ENCODE assay signal across 20 cellular contexts in the genomic region with DNA sequence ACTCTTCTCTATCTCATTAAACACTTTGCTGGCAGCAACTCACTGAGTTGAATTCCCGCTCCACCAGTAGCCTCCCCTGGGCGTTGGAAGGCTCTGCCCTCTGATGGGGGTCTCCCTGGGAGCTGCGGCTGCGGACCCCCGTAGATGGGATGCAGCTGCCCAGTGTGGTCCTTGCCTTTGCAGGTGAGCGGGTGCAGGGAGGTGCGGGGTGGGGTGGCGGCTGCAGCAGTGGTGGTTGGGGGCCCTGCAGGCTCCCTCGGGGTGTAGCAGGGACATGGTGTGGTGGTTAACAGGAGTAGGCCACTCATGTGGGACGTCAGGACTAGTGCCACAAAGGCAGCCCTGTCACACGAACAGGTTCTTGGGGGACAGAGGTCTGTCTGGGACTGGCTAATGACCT. TPM values are rescaled to one million over a fixed set of nuclear protein-coding genes. Genes with fewer than 3 reads are reported as not detected.
A peak's percentile ranks its signal among the peaks of the same experiment; 100 is the strongest.
DNase-seq lines count a peak whose midpoint lies in the region; ATAC-seq, FAIRE-seq and TF ChIP-seq lines count a peak whose summit lies in the region.
"Had no signal": no experiment of that assay in that cellular context is flagged by ENCODE, and none has a peak within 500 bp of the region (broad histone marks: within the 10 kb centered on the region; RNA-seq: fewer than 3 reads in every experiment).

No MANE protein-coding gene starts in this region.

- H3K9me2 ChIP-seq in MM.1S (replicated peaks; ENCODE audit: insufficient read depth, low read length) = no peaks in the 10 kb centered on the region

- no peaks in the 10 kb centered on the region for H3K9me3 ChIP-seq in MM.1S (replicated peaks; ENCODE audit: insufficient read depth, low read length)
- H3K9me3 ChIP-seq in colonic mucosa = no peaks in the 10 kb centered on the region
- H3K9me3 ChIP-seq: tibial artery had no signal

- no peak overlapping the region for H2AFZ ChIP-seq in MM.1S (ENCODE audit: low read length)

- no peak for TF ChIP-seq CTCF in MM.1S (IDR thresholded peaks at IDR 0.05; ENCODE audit: low read length)
- TF ChIP-seq CTCF in colonic mucosa (IDR thresholded peaks at IDR 0.05) = no peak

- H3K27ac ChIP-seq in MM.1S (ENCODE audit: low read length) (peak overlapping the region; percentile 93), colonic mucosa (no peak overlapping the region)
- H3K27ac ChIP-seq: coronary artery, foreskin keratinocyte, SK-N-MC, skin epidermis, tibial artery had no signal

- peak overlapping the region; percentile 70 for H3K4me2 ChIP-seq in MM.1S (ENCODE audit: low read depth, low read length)

- no peak for FAIRE-seq in HTR-8/SVneo (lab: Jason Lieb, UNC)
- FAIRE-seq: kidney, RCC 7860 had no signal

- DNase-seq in activated T-cell treated with anti-CD3 and anti-CD28 coated beads, Interleukin-2, amount 50 U/mL, for 24 hours = no peak
- no peak for DNase-seq in activated T-cell treated with anti-CD3 and anti-CD28 coated beads, Interleukin-2, amount 50 U/mL, for 1 hour
- no peak for DNase-seq in MM.1S
- DNase-seq in activated naive CD8-positive, alpha-beta T cell treated with anti-CD3 and anti-CD28 coated beads, Interleukin-2, amount 50 U/mL, for 24 hours = no peak
- DNase-seq in stimulated activated naive B cell treated with anti-CD40 and anti-IgM and Interleukin-4, amounts not matched to agents 10 μg/mL and 1 μg/mL and 100 μg/mL, for 72 hours = no peak
- DNase-seq in colonic mucosa = no peak
- DNase-seq in HTR-8/SVneo (ENCODE audit: insufficient read length, low spot score) = no peak
- DNase-seq: ACHN, DMS79 treated with DMSO at 0.1 percent for 48 hours, foreskin keratinocyte, kidney, NCI-H1694, tibial artery had no signal

- H3F3A ChIP-seq in MM.1S (ENCODE audit: insufficient read depth, low read length) = peaks cover 50% of the 10 kb centered on the region

- H3K4me3 ChIP-seq in MM.1S (ENCODE audit: low read length) = peak overlapping the region; percentile 26; the same call in 1 of the 2 replicates
- no peak overlapping the region for H3K4me3 ChIP-seq in colonic mucosa
- H3K4me3 ChIP-seq: coronary artery, SK-N-MC, skin epidermis, tibial artery had no signal

- H3K9me3 Mint-ChIP-seq in activated T-cell treated with anti-CD3 and anti-CD28 coated beads, Interleukin-2, amount 50 U/mL, for 24 hours = no peaks in the 10 kb centered on the region
- no peaks in the 10 kb centered on the region for H3K9me3 Mint-ChIP-seq in activated naive CD8-positive, alpha-beta T cell treated with anti-CD3 and anti-CD28 coated beads, Interleukin-2, amount 50 U/mL, for 24 hours
- no peaks in the 10 kb centered on the region for H3K9me3 Mint-ChIP-seq in stimulated activated naive B cell treated with anti-CD40 and anti-IgM and Interleukin-4, amounts not matched to agents 10 μg/mL and 1 μg/mL and 100 μg/mL, for 72 hours
- H3K9me3 Mint-ChIP-seq: naive thymus-derived CD8-positive, alpha-beta T cell had no signal

- H4K20me1 ChIP-seq in MM.1S (ENCODE audit: insufficient read depth, low read length) = no peaks in the 10 kb centered on the region

- H3K4me1 ChIP-seq in MM.1S (ENCODE audit: low read length) (peaks cover 81% of the 10 kb centered on the region), colonic mucosa (peaks cover 17% of the 10 kb centered on the region)

- peak overlapping the region; percentile 98 for H3K27ac Mint-ChIP-seq in activated T-cell treated with anti-CD3 and anti-CD28 coated beads, Interleukin-2, amount 50 U/mL, for 24 hours
- H3K27ac Mint-ChIP-seq in activated naive CD8-positive, alpha-beta T cell treated with anti-CD3 and anti-CD28 coated beads, Interleukin-2, amount 50 U/mL, for 24 hours = peak overlapping the region; percentile 92
- H3K27ac Mint-ChIP-seq in stimulated activated naive B cell treated with anti-CD40 and anti-IgM and Interleukin-4, amounts not matched to agents 10 μg/mL and 1 μg/mL and 100 μg/mL, for 72 hours = peak overlapping the region; percentile 91
- H3K27ac Mint-ChIP-seq: brain had no signal

- H3K9ac ChIP-seq in MM.1S (ENCODE audit: low read length) = peak overlapping the region; percentile 60
- H3K9ac ChIP-seq in colonic mucosa (ENCODE audit: low read depth in 2 of 2, low read length in 2 of 2) = no peak overlapping the region

- H3K27me3 ChIP-seq in MM.1S (replicated peaks; ENCODE audit: insufficient read depth, low read length) (no peaks in the 10 kb centered on the region), colonic mucosa (no peaks in the 10 kb centered on the region)
- H3K27me3 ChIP-seq: foreskin keratinocyte, tibial artery had no signal

- intact Hi-C loops in colonic mucosa (cut with DNase I) = no loop called here

- H3K79me2 ChIP-seq in MM.1S (ENCODE audit: low read length) = peaks cover 90% of the 10 kb centered on the region

- H3K4me1 Mint-ChIP-seq in activated T-cell treated with anti-CD3 and anti-CD28 coated beads, Interleukin-2, amount 50 U/mL, for 24 hours (ENCODE audit: low read depth) = peaks cover 97% of the 10 kb centered on the region
- peaks cover 93% of the 10 kb centered on the region for H3K4me1 Mint-ChIP-seq in activated naive CD8-positive, alpha-beta T cell treated with anti-CD3 and anti-CD28 coated beads, Interleukin-2, amount 50 U/mL, for 24 hours
- peaks cover 71 to 90% of the 10 kb centered on the region in 2 donors for H3K4me1 Mint-ChIP-seq in stimulated activated naive B cell treated with anti-CD40 and anti-IgM and Interleukin-4, amounts not matched to agents 10 μg/mL and 1 μg/mL and 100 μg/mL, for 72 hours

- peak overlapping the region; percentile 57 for H3K4me3 Mint-ChIP-seq in activated T-cell treated with anti-CD3 and anti-CD28 coated beads, Interleukin-2, amount 50 U/mL, for 24 hours
- H3K4me3 Mint-ChIP-seq in activated naive CD8-positive, alpha-beta T cell treated with anti-CD3 and anti-CD28 coated beads, Interleukin-2, amount 50 U/mL, for 24 hours = peak overlapping the region; percentile 52
- H3K4me3 Mint-ChIP-seq in stimulated activated naive B cell treated with anti-CD40 and anti-IgM and Interleukin-4, amounts not matched to agents 10 μg/mL and 1 μg/mL and 100 μg/mL, for 72 hours = peak overlapping the region; percentile 39 to 44
- H3K4me3 Mint-ChIP-seq: brain had no signal

- H3K36me3 ChIP-seq in MM.1S (replicated peaks; ENCODE audit: insufficient read depth, low read length) (no peaks in the 10 kb centered on the region), colonic mucosa (no peaks in the 10 kb centered on the region)
- H3K36me3 ChIP-seq: tibial artery had no signal

- H3K36me3 Mint-ChIP-seq in activated T-cell treated with anti-CD3 and anti-CD28 coated beads, Interleukin-2, amount 50 U/mL, for 24 hours (ENCODE audit: low read depth) = peaks cover 62% of the 10 kb centered on the region
- H3K36me3 Mint-ChIP-seq in activated naive CD8-positive, alpha-beta T cell treated with anti-CD3 and anti-CD28 coated beads, Interleukin-2, amount 50 U/mL, for 24 hours (ENCODE audit: low read depth) = peaks cover 20% of the 10 kb centered on the region
- peaks cover 26 to 30% of the 10 kb centered on the region in 2 donors for H3K36me3 Mint-ChIP-seq in stimulated activated naive B cell treated with anti-CD40 and anti-IgM and Interleukin-4, amounts not matched to agents 10 μg/mL and 1 μg/mL and 100 μg/mL, for 72 hours

- H3K27me3 Mint-ChIP-seq in activated T-cell treated with anti-CD3 and anti-CD28 coated beads, Interleukin-2, amount 50 U/mL, for 24 hours = no peaks in the 10 kb centered on the region
- H3K27me3 Mint-ChIP-seq in activated naive CD8-positive, alpha-beta T cell treated with anti-CD3 and anti-CD28 coated beads, Interleukin-2, amount 50 U/mL, for 24 hours = no peaks in the 10 kb centered on the region
- no peaks in the 10 kb centered on the region for H3K27me3 Mint-ChIP-seq in stimulated activated naive B cell treated with anti-CD40 and anti-IgM and Interleukin-4, amounts not matched to agents 10 μg/mL and 1 μg/mL and 100 μg/mL, for 72 hours
- H3K27me3 Mint-ChIP-seq: naive thymus-derived CD8-positive, alpha-beta T cell had no signal

- no peak for ATAC-seq in activated naive CD8-positive, alpha-beta T cell treated with anti-CD3 and anti-CD28 coated beads, Interleukin-2, amount 50 U/mL, for 24 hours
- ATAC-seq in stimulated activated naive B cell treated with anti-CD40 and anti-IgM and Interleukin-4, amounts not matched to agents 10 μg/mL and 1 μg/mL and 100 μg/mL, for 72 hours (replicated peaks) = no peak
- ATAC-seq in GM21619 (IDR thresholded peaks at IDR 0.05; ENCODE audit: unreplicated experiment) = no peak
- ATAC-seq: foreskin keratinocyte had no signal

RNA-seq across cellular contexts. Expression of gene GALNT2, which starts 42.0 kb away (rescaled TPM):
- 10 to 100 TPM; 47.4 to 67.3 TPM for total RNA-seq in colonic mucosa
